13 cellular contexts compared by ENCODE assay signal in genomic region chr10:35194471-35194870, GRCh38.
A peak's percentile ranks its signal among the peaks of the same experiment; 100 is the strongest.
DNase-seq lines count a peak whose midpoint lies in the region; ATAC-seq and TF ChIP-seq lines count a peak whose summit lies in the region.
"Had no signal": no experiment of that assay in that cellular context is flagged by ENCODE, and none has a peak within 500 bp of the region (broad histone marks: within the 10 kb centered on the region; RNA-seq: fewer than 3 reads in every experiment).

No MANE protein-coding gene starts in this region.

- H3K4me3 Mint-ChIP-seq in activated CD8-positive, alpha-beta T cell treated with anti-CD3 and anti-CD28 coated beads for 36 hours, result peak overlapping the region; percentile 90

- H3K36me3 ChIP-seq in heart left ventricle (no peaks in the 10 kb centered on the region), mesenchymal stem cell (ENCODE audit: control insufficient read depth in 1 of 2, insufficient read depth in 2 of 2, low read depth in 1 of 2, low read length in 2 of 2) (no peaks in the 10 kb centered on the region), uterus (no peaks in the 10 kb centered on the region)
- H3K36me3 ChIP-seq: BLaER1, HAP-1, suprapubic skin had no signal

- H2BK120ac ChIP-seq in mesenchymal stem cell (ENCODE audit: low read depth, low read length), result no peak overlapping the region

- intact Hi-C loops in heart left ventricle (cut with DNase I), result loop anchor here in 4 of 10 donors (2.0 to 5.0 kb wide), 2 partner anchors 67 to 68 kb away; partner anchors contain the start of gene CREM (in 4 of the 4)
- intact Hi-C loops in Right ventricle myocardium superior (cut with DNase I), result no loop called here
- intact Hi-C loops in activated CD8-positive, alpha-beta T cell treated with anti-CD3 and anti-CD28 coated beads for 36 hours (cut with micrococcal nuclease), result no loop called here
- intact Hi-C loops in uterus (cut with DNase I; ENCODE audit: low total_unique reads), result no loop called here

- no peak overlapping the region for H2BK12ac ChIP-seq in mesenchymal stem cell (ENCODE audit: low read length in 2 of 2)

- H3K79me1 ChIP-seq in mesenchymal stem cell (replicated peaks; ENCODE audit: low read length, poor library complexity, severe bottlenecking), result peaks cover 2% of the 10 kb centered on the region

- no peaks in the 10 kb centered on the region for H3K9me3 Mint-ChIP-seq in activated CD8-positive, alpha-beta T cell treated with anti-CD3 and anti-CD28 coated beads for 36 hours

- H2BK5ac ChIP-seq in mesenchymal stem cell (ENCODE audit: low read depth, low read length, poor library complexity, severe bottlenecking), result no peak overlapping the region

- POLR2A ChIA-PET in activated CD8-positive, alpha-beta T cell treated with anti-CD3 and anti-CD28 coated beads for 36 hours (lab: Charles Lee), result interaction anchor here (0.9 to 4.4 kb wide), 9 partner anchors 11 to 147 kb away, joined by 3 to 81 read pairs (median 7); partner anchors contain the start of gene CREM

- no peak for DNase-seq in heart left ventricle
- no peak for DNase-seq in Right ventricle myocardium superior
- no peak for DNase-seq in activated CD8-positive, alpha-beta T cell treated with anti-CD3 and anti-CD28 coated beads for 36 hours
- no peak for DNase-seq in mesenchymal stem cell
- no peak for DNase-seq in uterus
- DNase-seq in NCI-H2171 treated with DMSO at 0.1 percent for 48 hours (lab: John Stamatoyannopoulos, UW), result no peak
- DNase-seq in stimulated activated CD4-positive, alpha-beta T cell treated with anti-CD3 and anti-CD28 coated beads, Interleukin-15, amount 100 ng/mL, for 24 hours, result no peak
- DNase-seq: NCI-H1930, nucleus accumbens had no signal

- H3K4ac ChIP-seq in mesenchymal stem cell (ENCODE audit: low read depth in 1 of 2, low read length in 2 of 2), result no peak overlapping the region

- H3K4me3 ChIP-seq in heart left ventricle (peak overlapping the region in 1 of 12 donors; percentile 63), mesenchymal stem cell (ENCODE audit: insufficient read depth in 1 of 2, low read depth in 1 of 2, low read length in 2 of 2) (no peak overlapping the region), uterus (no peak overlapping the region)
- H3K4me3 ChIP-seq: BLaER1, HAP-1 had no signal

- no peak overlapping the region for H4K91ac ChIP-seq in mesenchymal stem cell (ENCODE audit: low read length)

- H3K4me1 ChIP-seq in heart left ventricle (peaks cover 0 to 52% (median 15%) of the 10 kb centered on the region in 12 donors), mesenchymal stem cell (ENCODE audit: control insufficient read depth, insufficient read depth, low read depth, low read length) (no peaks in the 10 kb centered on the region), uterus (no peaks in the 10 kb centered on the region)

- H3K4me2 ChIP-seq in mesenchymal stem cell (ENCODE audit: low read length, poor library complexity, severe bottlenecking), result no peak overlapping the region

- no peak overlapping the region for H2AFZ ChIP-seq in mesenchymal stem cell (ENCODE audit: low read depth, low read length)

- peaks cover 27% of the 10 kb centered on the region for H3K36me3 Mint-ChIP-seq in activated CD8-positive, alpha-beta T cell treated with anti-CD3 and anti-CD28 coated beads for 36 hours (ENCODE audit: low read depth)

- no peaks in the 10 kb centered on the region for H3K27me3 Mint-ChIP-seq in activated CD8-positive, alpha-beta T cell treated with anti-CD3 and anti-CD28 coated beads for 36 hours

- no peak for ATAC-seq in heart left ventricle
- ATAC-seq in Right ventricle myocardium superior (ENCODE audit: poor library complexity), result no peak
- ATAC-seq in activated CD8-positive, alpha-beta T cell treated with anti-CD3 and anti-CD28 coated beads for 36 hours, result no peak
- no peak for ATAC-seq in GM18858 (IDR thresholded peaks at IDR 0.05; ENCODE audit: unreplicated experiment)

- H3K27me3 ChIP-seq in heart left ventricle (no peaks in the 10 kb centered on the region), mesenchymal stem cell (ENCODE audit: control insufficient read depth in 1 of 2, insufficient read depth in 1 of 2, low read length in 2 of 2) (no peaks in the 10 kb centered on the region), uterus (no peaks in the 10 kb centered on the region)
- H3K27me3 ChIP-seq: BLaER1, suprapubic skin had no signal

- H3K27ac Mint-ChIP-seq in activated CD8-positive, alpha-beta T cell treated with anti-CD3 and anti-CD28 coated beads for 36 hours, result peak overlapping the region; percentile 100

- H3K23ac ChIP-seq in mesenchymal stem cell (ENCODE audit: low read length in 2 of 2), result no peak overlapping the region

- H3K4me1 Mint-ChIP-seq in activated CD8-positive, alpha-beta T cell treated with anti-CD3 and anti-CD28 coated beads for 36 hours (ENCODE audit: low read depth), result peaks cover 35% of the 10 kb centered on the region

- H3K27ac ChIP-seq in heart left ventricle (peak overlapping the region in 8 of 12 donors; percentile 89 to 99 (median 92)), mesenchymal stem cell (ENCODE audit: low read length, poor library complexity, severe bottlenecking) (no peak overlapping the region), uterus (peak overlapping the region; percentile 92 to 99)
- H3K27ac ChIP-seq: BLaER1 had no signal

- H2BK15ac ChIP-seq in mesenchymal stem cell (ENCODE audit: low read depth, poor library complexity, severe bottlenecking), result no peak overlapping the region

- TF ChIP-seq CTCF in heart left ventricle (IDR thresholded peaks at IDR 0.05) (no peak), uterus (IDR thresholded peaks at IDR 0.05) (no peak)
- no peak for TF ChIP-seq CTCF in activated CD8-positive, alpha-beta T cell treated with anti-CD3 and anti-CD28 coated beads for 36 hours (IDR thresholded peaks at IDR 0.05)

- CTCF ChIA-PET in activated CD8-positive, alpha-beta T cell treated with anti-CD3 and anti-CD28 coated beads for 36 hours (lab: Charles Lee), result interaction anchor here (1.5 to 5.3 kb wide), 8 partner anchors 18 to 75 kb away, joined by 3 to 148 read pairs (median 20); partner anchors contain the start of gene CREM

- H3K14ac ChIP-seq in mesenchymal stem cell (ENCODE audit: low read length in 2 of 2), result no peak overlapping the region

- TF ChIP-seq POLR2A in heart left ventricle (IDR thresholded peaks at IDR 0.05), result no peak
- no peak for TF ChIP-seq POLR2A in uterus (IDR thresholded peaks at IDR 0.05)

- no peak overlapping the region for H3K18ac ChIP-seq in mesenchymal stem cell (ENCODE audit: low read depth in 1 of 2, low read length in 2 of 2)

- no peak overlapping the region for H4K8ac ChIP-seq in mesenchymal stem cell (ENCODE audit: low read length)

- peak overlapping the region; percentile 96 for H3K9ac ChIP-seq in mesenchymal stem cell (ENCODE audit: low read length)
- H3K9ac ChIP-seq: BLaER1 had no signal

- no peak overlapping the region for H2AK5ac ChIP-seq in mesenchymal stem cell (ENCODE audit: low read length, severe bottlenecking)

- no peaks in the 10 kb centered on the region for H3K9me3 ChIP-seq in heart left ventricle
- no peaks in the 10 kb centered on the region for H3K9me3 ChIP-seq in mesenchymal stem cell (ENCODE audit: control insufficient read depth, low read length)
- no peaks in the 10 kb centered on the region for H3K9me3 ChIP-seq in uterus
- H3K9me3 ChIP-seq: BLaER1, HAP-1, suprapubic skin had no signal
